ENCODE assay signal across 8 cellular contexts in the genomic region with DNA sequence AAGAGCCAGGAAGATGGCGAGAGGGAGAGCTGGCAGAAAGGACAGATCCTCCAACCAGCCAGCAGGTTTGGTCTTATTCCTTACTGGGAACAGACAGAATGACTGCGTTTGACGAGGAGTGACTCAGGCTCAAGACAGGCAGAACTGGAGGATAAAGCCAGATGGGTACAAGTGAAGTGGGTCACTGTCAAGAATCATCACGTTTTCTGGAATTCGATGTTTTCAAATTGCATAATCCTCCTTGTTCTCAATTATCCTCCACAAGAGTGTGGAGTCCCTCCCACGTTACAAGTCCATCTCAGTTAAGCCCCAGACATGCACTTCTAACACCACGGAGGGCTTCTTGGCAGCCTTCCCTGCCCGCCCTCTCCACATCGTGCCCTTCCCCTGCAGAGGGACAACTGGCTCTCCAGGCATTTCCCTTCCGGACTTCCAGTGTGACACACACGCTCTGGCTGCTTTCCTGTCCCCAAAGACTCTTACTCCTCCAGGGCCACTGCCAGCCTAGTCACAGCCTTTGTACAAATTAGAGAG.
DNase-seq lines count a peak whose midpoint lies in the region; ATAC-seq and TF ChIP-seq lines count a peak whose summit lies in the region.
"Had no signal": no experiment of that assay in that cellular context is flagged by ENCODE, and none has a peak within 500 bp of the region (broad histone marks: within the 10 kb centered on the region; RNA-seq: fewer than 3 reads in every experiment).

No MANE protein-coding gene starts in this region.

- intact Hi-C loops in aorta (cut with DNase I), result no loop called here

- no peaks in the 10 kb centered on the region for H3K27me3 ChIP-seq in aorta (ENCODE audit: control insufficient read depth in 1 of 2, insufficient read depth in 2 of 2, low read length in 1 of 2)

- no peaks in the 10 kb centered on the region for H3K36me3 Mint-ChIP-seq in chondrocyte (ENCODE audit: low read depth)
- H3K36me3 Mint-ChIP-seq: stimulated activated memory B cell treated with anti-CD40 and anti-IgM and Interleukin-4, amounts not matched to agents 10 μg/mL and 1 μg/mL and 100 μg/mL, for 72 hours had no signal

- whole genome bisulfite sequencing in aorta, 2 donors, result 39 to 44% methylated on average over 10 to 11 of the region's 11 CpGs

- in situ Hi-C loops in KBM-7 (cut with MboI; ENCODE audit: low pct_unique_long_range_greater_than_20kb, low sequenced_read_pairs), result no loop called here

- H3K9me3 Mint-ChIP-seq in chondrocyte (ENCODE audit: low read depth), result no peaks in the 10 kb centered on the region
- H3K9me3 Mint-ChIP-seq: stimulated activated memory B cell treated with anti-CD40 and anti-IgM and Interleukin-4, amounts not matched to agents 10 μg/mL and 1 μg/mL and 100 μg/mL, for 72 hours had no signal

- TF ChIP-seq CTCF in chondrocyte (IDR thresholded peaks at IDR 0.05), result peak; percentile 48

- no peaks in the 10 kb centered on the region for H3K27me3 Mint-ChIP-seq in chondrocyte (ENCODE audit: low read depth)
- H3K27me3 Mint-ChIP-seq: stimulated activated memory B cell treated with anti-CD40 and anti-IgM and Interleukin-4, amounts not matched to agents 10 μg/mL and 1 μg/mL and 100 μg/mL, for 72 hours had no signal

- no peaks in the 10 kb centered on the region for H3K9me3 ChIP-seq in aorta (ENCODE audit: control insufficient read depth, low read length)

- H3K27ac Mint-ChIP-seq in chondrocyte (ENCODE audit: unreplicated experiment), result peak overlapping the region; percentile 94
- H3K27ac Mint-ChIP-seq: stimulated activated memory B cell treated with anti-CD40 and anti-IgM and Interleukin-4, amounts not matched to agents 10 μg/mL and 1 μg/mL and 100 μg/mL, for 72 hours had no signal

- no peaks in the 10 kb centered on the region for H3K4me1 ChIP-seq in aorta (ENCODE audit: control insufficient read depth in 1 of 2, insufficient read depth in 2 of 2, low read length in 2 of 2)

- peaks cover 40% of the 10 kb centered on the region for H3K4me1 Mint-ChIP-seq in chondrocyte (ENCODE audit: low read depth)

- peak overlapping the region; percentile 49 for H3K4me3 Mint-ChIP-seq in chondrocyte (ENCODE audit: unreplicated experiment)
- H3K4me3 Mint-ChIP-seq: stimulated activated memory B cell treated with anti-CD40 and anti-IgM and Interleukin-4, amounts not matched to agents 10 μg/mL and 1 μg/mL and 100 μg/mL, for 72 hours had no signal

- H3K4me3 ChIP-seq in aorta (ENCODE audit: low read length in 2 of 2), result no peak overlapping the region

- ATAC-seq in left lobe of liver, result peak; percentile 49
- peak; percentile 45 for ATAC-seq in aorta (ENCODE audit: low FRiP score)
- no peak for ATAC-seq in GM19023 (IDR thresholded peaks at IDR 0.05; ENCODE audit: unreplicated experiment)
- ATAC-seq: stimulated activated memory B cell treated with anti-CD40 and anti-IgM and Interleukin-4, amounts not matched to agents 10 μg/mL and 1 μg/mL and 100 μg/mL, for 72 hours had no signal

- no peaks in the 10 kb centered on the region for H3K36me3 ChIP-seq in aorta (ENCODE audit: control insufficient read depth in 1 of 2, insufficient read depth in 2 of 2, low read length in 1 of 2)

- H3K27ac ChIP-seq in aorta (ENCODE audit: low read depth in 1 of 2, low read length in 2 of 2), result no peak overlapping the region

- DNase-seq in KBM-7 (peak; percentile 11), chondrocyte (ENCODE audit: low spot score) (no peak), left lobe of liver (ENCODE audit: low spot score) (peak; percentile 48), aorta (peak in 1 of 2 donors; percentile 75)
- no peak for DNase-seq in activated CD8-positive, alpha-beta memory T cell treated with anti-CD3 and anti-CD28 coated beads, Interleukin-2, amount 50 U/mL, for 4 hours
- DNase-seq in stimulated activated CD4-positive, alpha-beta T cell treated with anti-CD3 and anti-CD28 coated beads, Interleukin-15, amount 100 ng/mL, for 24 hours, result no peak

Comparison
In these comparisons a context has a peak if more than half of its experiments do, and no peak if none do; other contexts are left out.
1. DNase-seq: peak in KBM-7 (single experiment) and left lobe of liver (single experiment); none in chondrocyte (single experiment), activated CD8-positive, alpha-beta memory T cell treated with anti-CD3 and anti-CD28 coated beads, Interleukin-2, amount 50 U/mL, for 4 hours (single experiment) and stimulated activated CD4-positive, alpha-beta T cell treated with anti-CD3 and anti-CD28 coated beads, Interleukin-15, amount 100 ng/mL, for 24 hours (single experiment).